In genomic region chr11:46120711-46121327, GRCh38 we compare ENCODE assay signal across 8 cellular contexts. TPM values are rescaled to one million over a fixed set of nuclear protein-coding genes. Genes with fewer than 3 reads are reported as not detected.
A peak's percentile ranks its signal among the peaks of the same experiment; 100 is the strongest.
DNase-seq lines count a peak whose midpoint lies in the region; ATAC-seq and TF ChIP-seq lines count a peak whose summit lies in the region.

No MANE protein-coding gene starts in this region.

- intact Hi-C loops in naive thymus-derived CD4-positive, alpha-beta T cell (cut with micrococcal nuclease) = loop anchor here (1.0 to 10.0 kb wide), 17 partner anchors 8 to 1646 kb away; partner anchors contain the start of genes DGKZ (in 2 of the 2), SLC35C1 (in 2 of the 2), AMBRA1 (in 1 of the 2) and ARFGAP2 (in 1 of the 2)
- intact Hi-C loops in upper lobe of right lung (cut with DNase I) = no loop called here

- peaks cover 0 to 7% (median 0%) of the 10 kb centered on the region in 5 donors for H3K36me3 Mint-ChIP-seq in naive thymus-derived CD4-positive, alpha-beta T cell

- H3K9me3 Mint-ChIP-seq in naive thymus-derived CD4-positive, alpha-beta T cell = peaks cover 0 to 9% (median 0%) of the 10 kb centered on the region in 11 donors

- no peaks in the 10 kb centered on the region for H3K27me3 ChIP-seq in naive thymus-derived CD4-positive, alpha-beta T cell (ENCODE audit: control insufficient read depth in 2 of 2, insufficient read depth in 2 of 2, low read length in 2 of 2)
- no peaks in the 10 kb centered on the region for H3K27me3 ChIP-seq in upper lobe of right lung

- no peaks in the 10 kb centered on the region for H3K9me3 ChIP-seq in naive thymus-derived CD4-positive, alpha-beta T cell (ENCODE audit: control insufficient read depth in 2 of 3, low read length in 3 of 3)
- H3K9me3 ChIP-seq in upper lobe of right lung = no peaks in the 10 kb centered on the region

- H3K4me3 ChIP-seq in naive thymus-derived CD4-positive, alpha-beta T cell (ENCODE audit: low read length) = peak overlapping the region; percentile 79
- H3K4me3 ChIP-seq in upper lobe of right lung = peak overlapping the region; percentile 70

- H3K36me3 ChIP-seq in naive thymus-derived CD4-positive, alpha-beta T cell (ENCODE audit: control insufficient read depth in 2 of 3, insufficient read depth in 3 of 3, low read length in 3 of 3) = no peaks in the 10 kb centered on the region
- H3K36me3 ChIP-seq in upper lobe of right lung = no peaks in the 10 kb centered on the region

- CTCF ChIA-PET in naive thymus-derived CD4-positive, alpha-beta T cell (lab: Charles Lee) = no interaction called here

- H3K27ac Mint-ChIP-seq in naive thymus-derived CD4-positive, alpha-beta T cell = peak overlapping the region; percentile 89 to 99 (median 95)

- DNase-seq in DMS53 (lab: John Stamatoyannopoulos, UW) (peak; percentile 80), NCI-H345 (lab: John Stamatoyannopoulos, UW) (peak; percentile 53), upper lobe of right lung (no peak)
- peak; percentile 4 for DNase-seq in activated CD4-positive, alpha-beta T cell treated with anti-CD3 and anti-CD28 coated beads, Interleukin-2, amount 50 U/mL, for 1 hour
- DNase-seq in naive thymus-derived CD4-positive, alpha-beta T cell = peak in 5 of 9 donors; percentile 25 to 54 (median 36)

- no peaks in the 10 kb centered on the region for H3K27me3 Mint-ChIP-seq in naive thymus-derived CD4-positive, alpha-beta T cell

- H3K4me1 Mint-ChIP-seq in naive thymus-derived CD4-positive, alpha-beta T cell = peaks cover 28 to 46% (median 38%) of the 10 kb centered on the region in 7 donors

- H3K27ac ChIP-seq in naive thymus-derived CD4-positive, alpha-beta T cell (ENCODE audit: low read depth, low read length) = peak overlapping the region; percentile 80
- peak overlapping the region; percentile 90 for H3K27ac ChIP-seq in upper lobe of right lung

- peak; percentile 6 for ATAC-seq in HG02678 (IDR thresholded peaks at IDR 0.05; ENCODE audit: unreplicated experiment)
- peak; percentile 20 for ATAC-seq in esophagus mucosa
- peak; percentile 17 for ATAC-seq in naive thymus-derived CD4-positive, alpha-beta T cell
- ATAC-seq in upper lobe of right lung = peak; percentile 61
- no peak for ATAC-seq in GM18505 (IDR thresholded peaks at IDR 0.05; ENCODE audit: unreplicated experiment)

- peak overlapping the region; percentile 92 to 95 (median 94) for H3K4me3 Mint-ChIP-seq in naive thymus-derived CD4-positive, alpha-beta T cell

- peaks cover 21 to 25% of the 10 kb centered on the region in 2 donors for H3K4me1 ChIP-seq in naive thymus-derived CD4-positive, alpha-beta T cell (ENCODE audit: control insufficient read depth in 2 of 2, insufficient read depth in 2 of 2, low read length in 2 of 2)
- H3K4me1 ChIP-seq in upper lobe of right lung = peaks cover 33% of the 10 kb centered on the region

- TF ChIP-seq CTCF in upper lobe of right lung (IDR thresholded peaks at IDR 0.05) = no peak

- POLR2A ChIA-PET in naive thymus-derived CD4-positive, alpha-beta T cell (lab: Charles Lee) = interaction anchor here (0.7 to 1.1 kb wide), 7 partner anchors 9 to 210 kb away, joined by 3 to 7 read pairs (median 3); no protein-coding TSS in a partner anchor

- no peak for TF ChIP-seq POLR2A in GM18505 (IDR thresholded peaks at IDR 0.05; ENCODE audit: borderline replicate concordance, extremely low read depth, insufficient read depth, insufficient read length)

RNA-seq across cellular contexts. Expression of gene PHF21A, which starts 0.4 kb away (rescaled TPM):
- total RNA-seq in esophagus mucosa (17.2 TPM), upper lobe of right lung (45.4 TPM)
- 10 to 100 TPM; 50.0 to 88.5 (median 56.6) TPM for total RNA-seq in naive thymus-derived CD4-positive, alpha-beta T cell
- 1 to 10 TPM; 7.2 to 7.8 TPM for polyA plus RNA-seq in naive thymus-derived CD4-positive, alpha-beta T cell
